9 cellular contexts compared by ENCODE assay signal in genomic region chr1:248858096-248858890, GRCh38. TPM values are rescaled to one million over a fixed set of nuclear protein-coding genes. Genes with fewer than 3 reads are reported as not detected.
A peak's percentile ranks its signal among the peaks of the same experiment; 100 is the strongest.
DNase-seq lines count a peak whose midpoint lies in the region; ATAC-seq, FAIRE-seq and TF ChIP-seq lines count a peak whose summit lies in the region.
"Had no signal": no experiment of that assay in that cellular context is flagged by ENCODE, and none has a peak within 500 bp of the region (broad histone marks: within the 10 kb centered on the region; RNA-seq: fewer than 3 reads in every experiment).

No MANE protein-coding gene starts in this region.

- H3K4me3 ChIP-seq in Peyer's patch (peak overlapping the region; percentile 53 to 78 (median 59)), astrocyte of the spinal cord (ENCODE audit: low read depth, low read length) (peak overlapping the region; percentile 73), iPS-18c (ENCODE audit: insufficient read depth, low read depth, low read length) (peak overlapping the region; percentile 74), skeletal muscle cell (ENCODE audit: low read depth, low read length) (peak overlapping the region; percentile 72)

- no peaks in the 10 kb centered on the region for H3K9me3 ChIP-seq in Peyer's patch
- H3K9me3 ChIP-seq in iPS-18c (ENCODE audit: control insufficient read depth, insufficient read depth, low read length) = peaks cover 2% of the 10 kb centered on the region

- in situ Hi-C loops in astrocyte of the spinal cord (cut with HindIII; ENCODE audit: low sequenced_read_pairs) = no loop called here

- peak; percentile 36 for ATAC-seq in GM21526 (IDR thresholded peaks at IDR 0.05; ENCODE audit: low FRiP score, unreplicated experiment)

- TF ChIP-seq CTCF in Peyer's patch (IDR thresholded peaks at IDR 0.05) = peak in 5 of 6 experiments; percentile 44 to 69 (median 50)
- TF ChIP-seq CTCF in astrocyte of the spinal cord (IDR thresholded peaks at IDR 0.05; ENCODE audit: low read depth, low read length) = peak; percentile 27

- DNase-seq in NCI-H1436 (lab: John Stamatoyannopoulos, UW) (peak; percentile 69), NCI-H1436 treated with DMSO at 0.1 percent for 48 hours (lab: John Stamatoyannopoulos, UW) (no peak), HTR-8/SVneo (ENCODE audit: insufficient read length, low spot score) (peak; percentile 35), Peyer's patch (peak; percentile 45 to 82 (median 75)), astrocyte of the spinal cord (ENCODE audit: low read depth, low spot score) (peak; percentile 64), skeletal muscle cell (ENCODE audit: low read depth) (peak; percentile 15)

- H3K27ac ChIP-seq in Peyer's patch = peak overlapping the region; percentile 85 to 94 (median 90)

- FAIRE-seq in HTR-8/SVneo (lab: Jason Lieb, UNC) = peak; percentile 16
- FAIRE-seq: G401.6 had no signal

- H3K27me3 ChIP-seq in Peyer's patch = no peaks in the 10 kb centered on the region

- TF ChIP-seq POLR2A in Peyer's patch (IDR thresholded peaks at IDR 0.05) = peak; percentile 17 to 21

- H3K4me1 ChIP-seq in Peyer's patch = peaks cover 0 to 26% (median 7%) of the 10 kb centered on the region in 4 donors

- H3K36me3 ChIP-seq in Peyer's patch = peaks cover 0 to 7% (median 0%) of the 10 kb centered on the region in 3 donors

RNA-seq across cellular contexts. Expression of gene ZNF692, which starts 0.6 kb away (rescaled TPM):
- 100 to 1,000 TPM in 2 of 4 donors, 10 to 100 TPM in 2; 46.2 to 128 (median 104) TPM for total RNA-seq in Peyer's patch

RNA-seq across cellular contexts. Expression of gene ZNF672, which starts 20.3 kb away (rescaled TPM):
- total RNA-seq in Peyer's patch = 10 to 100 TPM; 48.4 to 64.4 (median 60.5) TPM

RNA-seq across cellular contexts. Expression of gene SH3BP5L, which starts 32.6 kb away (rescaled TPM):
- 10 to 100 TPM; 19.0 to 60.6 (median 51.5) TPM for total RNA-seq in Peyer's patch

RNA-seq across cellular contexts. Expression of gene PGBD2, which starts 47.7 kb away (rescaled TPM):
- 10 to 100 TPM in 3 of 4 donors, 1 to 10 TPM in 1; 9.9 to 17.2 (median 14.4) TPM for total RNA-seq in Peyer's patch
